ENCODE assay signal across 16 cellular contexts in the genomic region with DNA sequence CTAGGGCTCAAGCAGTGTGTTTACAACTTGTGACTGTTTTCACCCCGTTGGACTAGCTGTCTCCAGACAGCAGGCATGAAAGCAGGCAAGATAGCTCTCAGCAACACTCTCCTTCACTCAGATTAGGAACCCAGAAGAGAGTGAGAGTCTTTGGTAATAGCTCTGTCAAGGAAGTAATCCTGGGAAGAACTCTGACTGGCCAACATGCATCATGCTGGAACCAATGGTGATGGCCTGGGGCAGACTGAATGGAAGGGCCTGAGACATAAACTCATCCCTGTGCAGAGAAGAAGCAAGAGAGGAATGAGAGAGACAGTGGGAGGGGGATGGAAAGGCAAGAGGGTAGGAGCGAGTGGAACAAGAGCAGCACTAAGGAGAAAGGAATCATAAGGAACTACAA. TPM values are rescaled to one million over a fixed set of nuclear protein-coding genes. Genes with fewer than 3 reads are reported as not detected.
DNase-seq lines count a peak whose midpoint lies in the region; ATAC-seq, FAIRE-seq and TF ChIP-seq lines count a peak whose summit lies in the region.
"Had no signal": no experiment of that assay in that cellular context is flagged by ENCODE, and none has a peak within 500 bp of the region (broad histone marks: within the 10 kb centered on the region; RNA-seq: fewer than 3 reads in every experiment).

No MANE protein-coding gene starts in this region.

- FAIRE-seq in GM12878 (lab: Jason Lieb, UNC): no peak

- H3K36me3 ChIP-seq in GM12878 (ENCODE audit: control insufficient read depth in 2 of 2, insufficient read depth in 2 of 2, low read length in 1 of 2): no peaks in the 10 kb centered on the region
- no peaks in the 10 kb centered on the region for H3K36me3 ChIP-seq in vagina
- H3K36me3 ChIP-seq in gastrocnemius medialis: no peaks in the 10 kb centered on the region
- H3K36me3 ChIP-seq: BLaER1 treated with 17β-estradiol and CSF1 and Interleukin-3, amounts not matched to agents 10 nM and 100 nM had no signal

- H3K4me1 ChIP-seq in GM12878 (ENCODE audit: control insufficient read depth, insufficient read depth, low read length): peaks cover 7% of the 10 kb centered on the region
- H3K4me1 ChIP-seq in vagina: no peaks in the 10 kb centered on the region
- no peaks in the 10 kb centered on the region for H3K4me1 ChIP-seq in gastrocnemius medialis

- H3K4me3 ChIP-seq in GM12878 (no peak overlapping the region), vagina (no peak overlapping the region), gastrocnemius medialis (no peak overlapping the region)
- H3K4me3 ChIP-seq: BLaER1 treated with 17β-estradiol and CSF1 and Interleukin-3, amounts not matched to agents 10 nM and 100 nM had no signal

- H3K27ac ChIP-seq in GM12878 (ENCODE audit: control insufficient read depth, insufficient read depth) (no peak overlapping the region; the same call in 1 of the 2 replicates), vagina (no peak overlapping the region), gastrocnemius medialis (no peak overlapping the region)

- H3K4me1 Mint-ChIP-seq in activated T-helper 2 cell treated with anti-CD3 and anti-CD28 coated beads, Interferon-gamma antibody, Interleukin-2, Interleukin-4, amounts not matched to agents 10 μg/mL and 5 μg/mL and 100 μg/mL, durations not matched to agents 14 hours and 24 hours and 36 hours (ENCODE audit: low read depth): no peaks in the 10 kb centered on the region

- in situ Hi-C loops in GM12878 (cut with MboI) (no loop called here), gastrocnemius medialis (cut with MboI; ENCODE audit: low sequenced_read_pairs in 4 of 4) (no loop called here)

- H3K9me3 Mint-ChIP-seq in activated T-helper 2 cell treated with anti-CD3 and anti-CD28 coated beads, Interferon-gamma antibody, Interleukin-2, Interleukin-4, amounts not matched to agents 10 μg/mL and 5 μg/mL and 100 μg/mL, durations not matched to agents 14 hours and 24 hours and 36 hours: no peaks in the 10 kb centered on the region

- H3K9ac ChIP-seq in GM12878 (ENCODE audit: control insufficient read depth, insufficient read depth, low read length): no peak overlapping the region
- H3K9ac ChIP-seq: BLaER1 treated with 17β-estradiol and CSF1 and Interleukin-3, amounts not matched to agents 10 nM and 100 nM had no signal

- SMC1A ChIA-PET in GM12878 (lab: Charles Lee; ENCODE audit: uncharacterized antibody, unreplicated experiment): interaction anchor here (0.7 to 1.4 kb wide), 2 partner anchors 36 to 101 kb away, joined by 3 read pairs; no protein-coding TSS in a partner anchor

- H3K9me3 ChIP-seq in GM12878 (replicated peaks; ENCODE audit: control insufficient read depth, insufficient read depth, low read length): no peaks in the 10 kb centered on the region; the same call in 2 of the 3 replicates
- H3K9me3 ChIP-seq in vagina: no peaks in the 10 kb centered on the region
- no peaks in the 10 kb centered on the region for H3K9me3 ChIP-seq in gastrocnemius medialis

- no peaks in the 10 kb centered on the region for H3K36me3 Mint-ChIP-seq in activated T-helper 2 cell treated with anti-CD3 and anti-CD28 coated beads, Interferon-gamma antibody, Interleukin-2, Interleukin-4, amounts not matched to agents 10 μg/mL and 5 μg/mL and 100 μg/mL, durations not matched to agents 14 hours and 24 hours and 36 hours (ENCODE audit: low read depth)

- POLR2A ChIA-PET in GM12878 (lab: Charles Lee): interaction anchor here (0.5 to 0.6 kb wide), 2 partner anchors 12 to 158 kb away, joined by 3 to 6 read pairs; no protein-coding TSS in a partner anchor

- no peak overlapping the region for H3K4me3 Mint-ChIP-seq in activated T-helper 2 cell treated with anti-CD3 and anti-CD28 coated beads, Interferon-gamma antibody, Interleukin-2, Interleukin-4, amounts not matched to agents 10 μg/mL and 5 μg/mL and 100 μg/mL, durations not matched to agents 14 hours and 24 hours and 36 hours (ENCODE audit: low read depth)
- H3K4me3 Mint-ChIP-seq: neural crest cell had no signal

- no peak overlapping the region; the same call in 1 of the 2 replicates for H3K4me2 ChIP-seq in GM12878 (ENCODE audit: control insufficient read depth, insufficient read depth)

- no peak for TF ChIP-seq EP300 in GM12878 (IDR thresholded peaks at IDR 0.05; ENCODE audit: borderline replicate concordance in 1 of 2, control insufficient read depth in 1 of 2, low read depth in 2 of 2, low read length in 2 of 2)

- H2AFZ ChIP-seq in GM12878 (ENCODE audit: control insufficient read depth, low read depth, low read length): peak overlapping the region; percentile 75

- TF ChIP-seq POLR2A in GM12878 (IDR thresholded peaks at IDR 0.05; ENCODE audit: low read depth, low read length): no peak
- TF ChIP-seq POLR2A in vagina (IDR thresholded peaks at IDR 0.05): no peak
- TF ChIP-seq POLR2A in gastrocnemius medialis (IDR thresholded peaks at IDR 0.05): no peak

- H3K27me3 ChIP-seq in GM12878 (replicated peaks in 1 of 2; ENCODE audit: control insufficient read depth in 2 of 2, insufficient read depth in 2 of 2, low read length in 1 of 2): no peaks in the 10 kb centered on the region
- H3K27me3 ChIP-seq in vagina: no peaks in the 10 kb centered on the region
- no peaks in the 10 kb centered on the region for H3K27me3 ChIP-seq in gastrocnemius medialis
- H3K27me3 ChIP-seq: BLaER1 treated with 17β-estradiol and CSF1 and Interleukin-3, amounts not matched to agents 10 nM and 100 nM had no signal

- H3K79me2 ChIP-seq in GM12878 (ENCODE audit: control insufficient read depth, insufficient read depth, low read length): no peaks in the 10 kb centered on the region

- CTCF ChIA-PET in GM12878 (lab: Yijun Ruan, JAX): interaction anchor here (0.6 to 0.7 kb wide), 2 partner anchors 10 to 221 kb away, joined by 3 read pairs; no protein-coding TSS in a partner anchor

- RAD21 ChIA-PET in GM12878 (lab: Charles Lee; ENCODE audit: unreplicated experiment): interaction anchor here (2.3 kb wide), 1 partner anchor 36 kb away, joined by 7 read pairs; no protein-coding TSS in a partner anchor

- TF ChIP-seq CTCF in GM12878 (IDR thresholded peaks at IDR 0.05 in 2 of 3, conservative IDR thresholded peaks at IDR 0.05 in 1 of 3; ENCODE audit: control insufficient read depth in 2 of 3, extremely low read depth in 1 of 3, insufficient read depth in 1 of 3, low read depth in 3 of 3, low read length in 3 of 3) (no peak), vagina (IDR thresholded peaks at IDR 0.05) (no peak), gastrocnemius medialis (IDR thresholded peaks at IDR 0.05 in 4 of 5, conservative IDR thresholded peaks at IDR 0.05 in 1 of 5) (no peak)

- DNase-seq in Daoy (ENCODE audit: low read depth): peak; percentile 58
- no peak for DNase-seq in GM12878 (ENCODE audit: low read depth, low spot score)
- DNase-seq in myocyte (ENCODE audit: low read depth): peak; percentile 10
- DNase-seq in activated T-helper 2 cell treated with anti-CD3 and anti-CD28 coated beads, Interferon-gamma antibody, Interleukin-2, Interleukin-4, amounts not matched to agents 10 μg/mL and 5 μg/mL and 100 μg/mL, durations not matched to agents 14 hours and 24 hours and 36 hours (ENCODE audit: low spot score): no peak
- DNase-seq in vagina (ENCODE audit: extremely low spot score in 2 of 2): no peak
- no peak for DNase-seq in gastrocnemius medialis
- DNase-seq: activated CD4-positive, alpha-beta T cell treated with anti-CD3 and anti-CD28 coated beads for 4 hours; activated naive CD4-positive, alpha-beta T cell; NCI-H1436; NCI-H82; SW 1271 had no signal

- intact Hi-C loops in GM12878 (cut with micrococcal nuclease; ENCODE audit: unreplicated experiment): no loop called here
- intact Hi-C loops in activated T-helper 2 cell treated with anti-CD3 and anti-CD28 coated beads, Interferon-gamma antibody, Interleukin-2, Interleukin-4, amounts not matched to agents 10 μg/mL and 5 μg/mL and 100 μg/mL, durations not matched to agents 14 hours and 24 hours and 36 hours (cut with micrococcal nuclease): no loop called here
- intact Hi-C loops in vagina (cut with DNase I): no loop called here
- intact Hi-C loops in gastrocnemius medialis (cut with DNase I; ENCODE audit: low total_unique reads): no loop called here

- H4K20me1 ChIP-seq in GM12878 (ENCODE audit: control insufficient read depth, insufficient read depth): no peaks in the 10 kb centered on the region
- H4K20me1 ChIP-seq: BLaER1 treated with 17β-estradiol and CSF1 and Interleukin-3, amounts not matched to agents 10 nM and 100 nM had no signal

- no TSS peak for BruUV-seq in GM12878 (replicated peaks; lab: Mats Ljungman, UMichigan)

- peaks cover 2% of the 10 kb centered on the region for H3K27me3 Mint-ChIP-seq in activated T-helper 2 cell treated with anti-CD3 and anti-CD28 coated beads, Interferon-gamma antibody, Interleukin-2, Interleukin-4, amounts not matched to agents 10 μg/mL and 5 μg/mL and 100 μg/mL, durations not matched to agents 14 hours and 24 hours and 36 hours (ENCODE audit: low read depth)

- no peak for TF ChIP-seq RAD21 in GM12878 (IDR thresholded peaks at IDR 0.05; ENCODE audit: insufficient read depth, low read depth, low read length)

- WGBS in GM12878 (ENCODE audit: insufficient coverage, insufficient replicate concordance, low lambda C conversion rate, missing lambda C conversion rate): 13% methylated on average over 2 of the region's 2 CpGs

- ATAC-seq in HG03342 (IDR thresholded peaks at IDR 0.05; ENCODE audit: unreplicated experiment) (peak; percentile 9), GM12878 (no peak; the same call in 1 of the 3 replicates), gastrocnemius medialis (no peak), HG02840 (IDR thresholded peaks at IDR 0.05; ENCODE audit: low FRiP score, unreplicated experiment) (no peak)

- no peak overlapping the region for H3K27ac Mint-ChIP-seq in activated T-helper 2 cell treated with anti-CD3 and anti-CD28 coated beads, Interferon-gamma antibody, Interleukin-2, Interleukin-4, amounts not matched to agents 10 μg/mL and 5 μg/mL and 100 μg/mL, durations not matched to agents 14 hours and 24 hours and 36 hours

RNA-seq across cellular contexts. Expression of a gene that starts 48.9 kb away (rescaled TPM):
- total RNA-seq in Daoy (2014; rRNA removed; shearing (Covaris generic)): not detected in 2 replicates
- not detected in 2 replicates for total RNA-seq in GM12878 (2013; cell fraction: nucleolus; rRNA removed)
- total RNA-seq in GM12878 (2014; rRNA removed) (not detected in 2 replicates), GM12878 (2014; rRNA removed; fragmentation: Illumina TruSeq; extraction: Trizol) (not detected in 2 replicates), GM12878 (2021) (not detected in 2 replicates), myocyte (not detected in 2 replicates), vagina (not detected), gastrocnemius medialis (under 1 TPM in 1 of 4 donors, not detected in 3; 0.20 TPM)
- polyA plus RNA-seq in GM12878 (2011; ENCODE audit: low read depth): not detected
- polyA plus RNA-seq in GM12878 (2011; rRNA removed) (not detected in 2 replicates), GM12878 (2014; fragmentation: Illumina TruSeq; extraction: Trizol) (not detected in 2 replicates), GM12878 (2014; fragmentation: Nextera tagmentation; extraction: Ambion mirVana) (under 1 TPM in 1 of 2 experiments, not detected in 1; 0.34 TPM), GM12878 (2014; rRNA removed) (0.13 TPM in 1 of 2 replicates, not detected in the other), GM12878 (2016; fragmentation: Nextera tagmentation; extraction: Ambion mirVana) (under 1 TPM in 1 of 2 experiments, not detected in 1; 0.09 TPM)
- polyA plus RNA-seq in GM12878 (2011; cell fraction: cytosol; rRNA removed): not detected in 2 replicates
- not detected in 2 replicates for polyA plus RNA-seq in GM12878 (2011; cell fraction: nucleus; rRNA removed)
- polyA plus RNA-seq in GM12878 (2012): not detected in 2 replicates
- not detected in 2 replicates for polyA minus RNA-seq in GM12878 (2011; rRNA and poly(A)+ RNA removed)
- polyA minus RNA-seq in GM12878 (2011; cell fraction: cytosol; rRNA and poly(A)+ RNA removed): not detected in 2 replicates
- not detected in 2 replicates for polyA minus RNA-seq in GM12878 (2011; cell fraction: nucleus; rRNA and poly(A)+ RNA removed)
- not detected for polyA plus RNA-seq in myocyte (2012)
- total RNA-seq in activated T-helper 2 cell treated with anti-CD3 and anti-CD28 coated beads, Interferon-gamma antibody, Interleukin-2, Interleukin-4, amounts not matched to agents 10 μg/mL and 5 μg/mL and 100 μg/mL, durations not matched to agents 14 hours and 24 hours and 36 hours: not detected in 2 replicates
- total RNA-seq: cerebellum, neural crest cell had no signal

Comparison
In these comparisons a context has a peak if more than half of its experiments do, and no peak if none do; other contexts are left out.
1. DNase-seq: peak in Daoy (single experiment) and myocyte (single experiment); none in GM12878 (single experiment), activated T-helper 2 cell treated with anti-CD3 and anti-CD28 coated beads, Interferon-gamma antibody, Interleukin-2, Interleukin-4, amounts not matched to agents 10 μg/mL and 5 μg/mL and 100 μg/mL, durations not matched to agents 14 hours and 24 hours and 36 hours (single experiment), vagina (0 of 2) and gastrocnemius medialis (0 of 2).